8 cellular contexts compared by ENCODE assay signal in genomic region chr11:119728226-119728626, GRCh38. TPM values are rescaled to one million over a fixed set of nuclear protein-coding genes. Genes with fewer than 3 reads are reported as not detected.
DNase-seq lines count a peak whose midpoint lies in the region; ATAC-seq and TF ChIP-seq lines count a peak whose summit lies in the region.

No MANE protein-coding gene starts in this region.

- peaks cover 17% of the 10 kb centered on the region for H3K27me3 Mint-ChIP-seq in activated T-cell treated with anti-CD3 and anti-CD28 coated beads, Interleukin-2, amount 50 U/mL, for 4 hours (ENCODE audit: low read depth)
- peaks cover 39% of the 10 kb centered on the region for H3K27me3 Mint-ChIP-seq in stimulated activated memory B cell treated with anti-CD40 and anti-IgM and Interleukin-4, amounts not matched to agents 10 μg/mL and 1 μg/mL and 100 μg/mL, for 72 hours

- peaks cover 16% of the 10 kb centered on the region for H3K27me3 ChIP-seq in iPS-15b (ENCODE audit: control insufficient read depth, insufficient read depth, low read length)

- TF ChIP-seq CTCF in AG09309 (IDR thresholded peaks at IDR 0.05; ENCODE audit: control insufficient read depth, insufficient read depth, low read depth, low read length, missing control alignments) = no peak
- no peak for TF ChIP-seq CTCF in GM20000 (IDR thresholded peaks at IDR 0.05; ENCODE audit: extremely low read depth, missing control alignments)

- H3K36me3 ChIP-seq in iPS-15b (ENCODE audit: control insufficient read depth, insufficient read depth, low read length) = no peaks in the 10 kb centered on the region

- H3K27ac Mint-ChIP-seq in stimulated activated memory B cell treated with anti-CD40 and anti-IgM and Interleukin-4, amounts not matched to agents 10 μg/mL and 1 μg/mL and 100 μg/mL, for 72 hours = no peak overlapping the region

- peak overlapping the region; percentile 89 for H3K4me3 Mint-ChIP-seq in activated T-cell treated with anti-CD3 and anti-CD28 coated beads, Interleukin-2, amount 50 U/mL, for 4 hours
- H3K4me3 Mint-ChIP-seq in stimulated activated memory B cell treated with anti-CD40 and anti-IgM and Interleukin-4, amounts not matched to agents 10 μg/mL and 1 μg/mL and 100 μg/mL, for 72 hours = peak overlapping the region; percentile 87

- no peak for ATAC-seq in activated T-cell treated with anti-CD3 and anti-CD28 coated beads, Interleukin-2, amount 50 U/mL, for 4 hours
- no peak for ATAC-seq in stimulated activated memory B cell treated with anti-CD40 and anti-IgM and Interleukin-4, amounts not matched to agents 10 μg/mL and 1 μg/mL and 100 μg/mL, for 72 hours
- ATAC-seq in GM21515 (IDR thresholded peaks at IDR 0.05; ENCODE audit: unreplicated experiment) = no peak

- H3K4me3 ChIP-seq in AG09309 (ENCODE audit: control insufficient read depth, low read depth, low read length) (peak overlapping the region; percentile 64), iPS-15b (ENCODE audit: low read depth, low read length) (peak overlapping the region; percentile 92)

- DNase-seq in AG09309 (ENCODE audit: low read depth) (no peak), GM20000 (ENCODE audit: low spot score) (peak; percentile 66), SKM-1 (lab: John Stamatoyannopoulos, UW; ENCODE audit: unreplicated experiment) (no peak), SIG-M5 (lab: John Stamatoyannopoulos, UW) (no peak)
- no peak for DNase-seq in activated T-cell treated with anti-CD3 and anti-CD28 coated beads, Interleukin-2, amount 50 U/mL, for 4 hours

- H3K4me1 Mint-ChIP-seq in activated T-cell treated with anti-CD3 and anti-CD28 coated beads, Interleukin-2, amount 50 U/mL, for 4 hours (ENCODE audit: low read depth) = peaks cover 16% of the 10 kb centered on the region
- peaks cover 39% of the 10 kb centered on the region for H3K4me1 Mint-ChIP-seq in stimulated activated memory B cell treated with anti-CD40 and anti-IgM and Interleukin-4, amounts not matched to agents 10 μg/mL and 1 μg/mL and 100 μg/mL, for 72 hours

- H3K4me1 ChIP-seq in iPS-15b (ENCODE audit: control insufficient read depth, insufficient read depth, low read length) = peaks cover 19% of the 10 kb centered on the region

- no peaks in the 10 kb centered on the region for H3K9me3 Mint-ChIP-seq in activated T-cell treated with anti-CD3 and anti-CD28 coated beads, Interleukin-2, amount 50 U/mL, for 4 hours
- H3K9me3 Mint-ChIP-seq in stimulated activated memory B cell treated with anti-CD40 and anti-IgM and Interleukin-4, amounts not matched to agents 10 μg/mL and 1 μg/mL and 100 μg/mL, for 72 hours = no peaks in the 10 kb centered on the region

- no peaks in the 10 kb centered on the region for H3K9me3 ChIP-seq in iPS-15b (ENCODE audit: control insufficient read depth, insufficient read depth, low read length)

- no peaks in the 10 kb centered on the region for H3K36me3 Mint-ChIP-seq in activated T-cell treated with anti-CD3 and anti-CD28 coated beads, Interleukin-2, amount 50 U/mL, for 4 hours (ENCODE audit: insufficient read depth)
- no peaks in the 10 kb centered on the region for H3K36me3 Mint-ChIP-seq in stimulated activated memory B cell treated with anti-CD40 and anti-IgM and Interleukin-4, amounts not matched to agents 10 μg/mL and 1 μg/mL and 100 μg/mL, for 72 hours

- peak overlapping the region; percentile 47 for H3K9ac ChIP-seq in iPS-15b (ENCODE audit: low read depth, low read length)

RNA-seq across cellular contexts. Expression of gene NECTIN1, which starts 0.8 kb away (rescaled TPM):
- 1 to 10 TPM; 7.5 to 9.0 (median 8.3) TPM for total RNA-seq in activated T-cell treated with anti-CD3 and anti-CD28 coated beads, Interleukin-2, amount 50 U/mL, for 4 hours
